2 cellular contexts compared by ENCODE assay signal in the genomic region with DNA sequence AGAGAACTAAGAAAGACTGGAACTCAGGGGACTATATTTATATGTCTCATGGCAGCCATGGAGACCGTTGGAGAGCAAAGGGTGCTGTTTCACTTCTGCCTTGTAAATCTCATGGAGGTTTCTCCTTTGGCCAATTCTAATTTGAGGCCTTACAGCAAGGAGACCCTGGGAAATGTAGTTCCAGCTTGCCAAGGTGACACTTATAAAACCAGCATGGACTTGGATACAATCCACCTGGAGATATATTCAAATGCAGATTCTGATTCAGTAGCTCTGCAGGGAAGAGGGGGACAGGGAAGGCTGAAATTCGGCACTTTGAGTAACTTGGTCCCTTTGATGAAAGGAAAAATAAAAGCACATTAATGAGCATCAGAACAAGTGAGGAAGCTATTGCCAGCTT.
A peak's percentile ranks its signal among the peaks of the same experiment; 100 is the strongest.
TF ChIP-seq lines count a peak whose summit lies in the region.

No MANE protein-coding gene starts in this region.

TF ChIP-seq in GM23338, 12 proteins besides CTCF, POLR2A, EP300 and RAD21 (continued from another document):
- TF ChIP-seq, protein P1, sequence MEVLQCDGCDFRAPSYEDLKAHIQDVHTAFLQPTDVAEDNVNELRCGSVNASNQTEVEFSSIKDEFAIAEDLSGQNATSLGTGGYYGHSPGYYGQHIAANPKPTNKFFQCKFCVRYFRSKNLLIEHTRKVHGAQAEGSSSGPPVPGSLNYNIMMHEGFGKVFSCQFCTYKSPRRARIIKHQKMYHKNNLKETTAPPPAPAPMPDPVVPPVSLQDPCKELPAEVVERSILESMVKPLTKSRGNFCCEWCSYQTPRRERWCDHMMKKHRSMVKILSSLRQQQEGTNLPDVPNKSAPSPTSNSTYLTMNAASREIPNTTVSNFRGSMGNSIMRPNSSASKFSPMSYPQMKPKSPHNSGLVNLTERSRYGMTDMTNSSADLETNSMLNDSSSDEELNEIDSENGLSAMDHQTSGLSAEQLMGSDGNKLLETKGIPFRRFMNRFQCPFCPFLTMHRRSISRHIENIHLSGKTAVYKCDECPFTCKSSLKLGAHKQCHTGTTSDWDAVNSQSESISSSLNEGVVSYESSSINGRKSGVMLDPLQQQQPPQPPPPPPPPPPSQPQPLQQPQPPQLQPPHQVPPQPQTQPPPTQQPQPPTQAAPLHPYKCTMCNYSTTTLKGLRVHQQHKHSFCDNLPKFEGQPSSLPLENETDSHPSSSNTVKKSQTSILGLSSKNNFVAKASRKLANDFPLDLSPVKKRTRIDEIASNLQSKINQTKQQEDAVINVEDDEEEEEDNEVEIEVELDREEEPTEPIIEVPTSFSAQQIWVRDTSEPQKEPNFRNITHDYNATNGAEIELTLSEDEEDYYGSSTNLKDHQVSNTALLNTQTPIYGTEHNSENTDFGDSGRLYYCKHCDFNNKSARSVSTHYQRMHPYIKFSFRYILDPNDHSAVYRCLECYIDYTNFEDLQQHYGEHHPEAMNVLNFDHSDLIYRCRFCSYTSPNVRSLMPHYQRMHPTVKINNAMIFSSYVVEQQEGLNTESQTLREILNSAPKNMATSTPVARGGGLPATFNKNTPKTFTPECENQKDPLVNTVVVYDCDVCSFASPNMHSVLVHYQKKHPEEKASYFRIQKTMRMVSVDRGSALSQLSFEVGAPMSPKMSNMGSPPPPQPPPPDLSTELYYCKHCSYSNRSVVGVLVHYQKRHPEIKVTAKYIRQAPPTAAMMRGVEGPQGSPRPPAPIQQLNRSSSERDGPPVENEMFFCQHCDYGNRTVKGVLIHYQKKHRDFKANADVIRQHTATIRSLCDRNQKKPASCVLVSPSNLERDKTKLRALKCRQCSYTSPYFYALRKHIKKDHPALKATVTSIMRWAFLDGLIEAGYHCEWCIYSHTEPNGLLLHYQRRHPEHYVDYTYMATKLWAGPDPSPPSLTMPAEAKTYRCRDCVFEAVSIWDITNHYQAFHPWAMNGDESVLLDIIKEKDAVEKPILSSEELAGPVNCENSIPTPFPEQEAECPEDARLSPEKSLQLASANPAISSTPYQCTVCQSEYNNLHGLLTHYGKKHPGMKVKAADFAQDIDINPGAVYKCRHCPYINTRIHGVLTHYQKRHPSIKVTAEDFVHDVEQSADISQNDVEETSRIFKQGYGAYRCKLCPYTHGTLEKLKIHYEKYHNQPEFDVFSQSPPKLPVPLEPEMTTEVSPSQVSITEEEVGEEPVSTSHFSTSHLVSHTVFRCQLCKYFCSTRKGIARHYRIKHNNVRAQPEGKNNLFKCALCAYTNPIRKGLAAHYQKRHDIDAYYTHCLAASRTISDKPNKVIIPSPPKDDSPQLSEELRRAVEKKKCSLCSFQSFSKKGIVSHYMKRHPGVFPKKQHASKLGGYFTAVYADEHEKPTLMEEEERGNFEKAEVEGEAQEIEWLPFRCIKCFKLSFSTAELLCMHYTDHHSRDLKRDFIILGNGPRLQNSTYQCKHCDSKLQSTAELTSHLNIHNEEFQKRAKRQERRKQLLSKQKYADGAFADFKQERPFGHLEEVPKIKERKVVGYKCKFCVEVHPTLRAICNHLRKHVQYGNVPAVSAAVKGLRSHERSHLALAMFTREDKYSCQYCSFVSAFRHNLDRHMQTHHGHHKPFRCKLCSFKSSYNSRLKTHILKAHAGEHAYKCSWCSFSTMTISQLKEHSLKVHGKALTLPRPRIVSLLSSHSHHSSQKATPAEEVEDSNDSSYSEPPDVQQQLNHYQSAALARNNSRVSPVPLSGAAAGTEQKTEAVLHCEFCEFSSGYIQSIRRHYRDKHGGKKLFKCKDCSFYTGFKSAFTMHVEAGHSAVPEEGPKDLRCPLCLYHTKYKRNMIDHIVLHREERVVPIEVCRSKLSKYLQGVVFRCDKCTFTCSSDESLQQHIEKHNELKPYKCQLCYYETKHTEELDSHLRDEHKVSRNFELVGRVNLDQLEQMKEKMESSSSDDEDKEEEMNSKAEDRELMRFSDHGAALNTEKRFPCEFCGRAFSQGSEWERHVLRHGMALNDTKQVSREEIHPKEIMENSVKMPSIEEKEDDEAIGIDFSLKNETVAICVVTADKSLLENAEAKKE (CRISPR knock-in tag; IDR thresholded peaks at IDR 0.05) = 0 out of 2 replicates have a peak, but pooled peaks have one; percentile 21

TF ChIP-seq in H1, 55 proteins besides CTCF, POLR2A, EP300 and RAD21 (continued from another document):
- TF ChIP-seq POU5F1 (IDR thresholded peaks at IDR 0.05; ENCODE audit: low read depth, low read length) = 0 out of 2 replicates have a peak, but pooled peaks have one; percentile 9
